Comparison of ENCODE assay signal across 8 cellular contexts in the genomic region with DNA sequence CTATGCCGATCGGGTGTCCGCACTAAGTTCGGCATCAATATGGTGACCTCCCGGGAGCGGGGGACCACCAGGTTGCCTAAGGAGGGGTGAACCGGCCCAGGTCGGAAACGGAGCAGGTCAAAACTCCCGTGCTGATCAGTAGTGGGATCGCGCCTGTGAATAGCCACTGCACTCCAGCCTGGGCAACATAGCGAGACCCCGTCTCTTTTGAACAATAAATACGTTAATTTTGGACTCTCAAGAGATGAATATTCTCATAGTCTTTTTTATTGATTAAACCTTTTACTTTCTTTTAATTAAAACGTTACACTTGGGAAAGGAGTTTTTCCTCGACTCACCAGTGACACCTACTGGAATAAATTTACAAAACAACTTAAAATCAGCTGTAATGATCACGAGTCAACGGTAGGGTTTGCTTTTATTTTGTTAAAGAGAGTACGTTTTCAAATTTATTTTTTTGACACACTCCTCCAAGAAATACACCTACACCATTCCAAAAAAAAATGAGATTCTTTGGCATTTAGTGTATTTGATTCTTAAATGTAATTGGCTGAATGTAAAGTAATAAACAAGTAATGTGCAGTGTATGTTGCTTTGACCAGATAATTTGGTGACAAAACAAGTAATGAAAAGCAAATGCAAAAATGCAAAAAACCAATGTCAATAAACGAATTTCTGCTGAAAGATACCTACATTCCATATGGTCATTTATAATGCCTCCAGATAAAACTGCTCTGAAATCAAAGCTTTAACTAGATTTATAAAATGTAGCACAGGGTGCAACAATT. TPM values are rescaled to one million over a fixed set of nuclear protein-coding genes. Genes with fewer than 3 reads are reported as not detected.
DNase-seq lines count a peak whose midpoint lies in the region; ATAC-seq and TF ChIP-seq lines count a peak whose summit lies in the region.

No MANE protein-coding gene starts in this region.

- no peak for TF ChIP-seq EP300 in esophagus muscularis mucosa (IDR thresholded peaks at IDR 0.05)

- H3K9me3 ChIP-seq in esophagus muscularis mucosa (no peaks in the 10 kb centered on the region), thoracic aorta (no peaks in the 10 kb centered on the region)

- H3K27ac Mint-ChIP-seq in naive B cell, result peak overlapping the region; percentile 96 to 99 (median 99)

- peaks cover 23 to 47% (median 37%) of the 10 kb centered on the region in 3 donors for H3K4me1 Mint-ChIP-seq in naive B cell

- TF ChIP-seq POLR2A in esophagus muscularis mucosa (IDR thresholded peaks at IDR 0.05; ENCODE audit: low read depth), result no peak

- TF ChIP-seq CTCF in esophagus muscularis mucosa (IDR thresholded peaks at IDR 0.05) (peak; percentile 52 to 82 (median 70)), thoracic aorta (IDR thresholded peaks at IDR 0.05) (peak; percentile 76)

- no peaks in the 10 kb centered on the region for H3K27me3 Mint-ChIP-seq in naive B cell

- H3K36me3 Mint-ChIP-seq in naive B cell, result peaks cover 0 to 19% of the 10 kb centered on the region in 2 donors

- peak; percentile 35 for ATAC-seq in GM21360 (IDR thresholded peaks at IDR 0.05; ENCODE audit: unreplicated experiment)
- ATAC-seq in HG03575 (IDR thresholded peaks at IDR 0.05; ENCODE audit: extremely low read depth, insufficient number of reproducible peaks, low FRiP score, unreplicated experiment), result peak; percentile 19
- ATAC-seq in naive B cell (ENCODE audit: low read depth in 2 of 2), result peak; percentile 24 to 25
- ATAC-seq in thoracic aorta (ENCODE audit: insufficient number of reproducible peaks, low FRiP score, low read depth), result peak; percentile 40

- H3K27me3 ChIP-seq in esophagus muscularis mucosa (no peaks in the 10 kb centered on the region), thoracic aorta (replicated peaks; ENCODE audit: insufficient read depth) (no peaks in the 10 kb centered on the region)

- peak; percentile 43 for DNase-seq in D341Med (ENCODE audit: low spot score)
- DNase-seq in NCI-H82 (lab: John Stamatoyannopoulos, UW), result peak; percentile 75
- DNase-seq in activated T-cell treated with anti-CD3 and anti-CD28 coated beads for 1 hour (ENCODE audit: low read depth), result peak; percentile 18
- no peak for DNase-seq in esophagus muscularis mucosa (ENCODE audit: extremely low spot score)
- peak; percentile 72 for DNase-seq in naive B cell
- DNase-seq in thoracic aorta (ENCODE audit: low spot score), result no peak

- intact Hi-C loops in esophagus muscularis mucosa (cut with DNase I), result no loop called here

- H3K4me1 ChIP-seq in esophagus muscularis mucosa, result peaks cover 14 to 43% (median 38%) of the 10 kb centered on the region in 4 donors
- peaks cover 21 to 24% of the 10 kb centered on the region in 2 donors for H3K4me1 ChIP-seq in thoracic aorta (ENCODE audit: control insufficient read depth in 1 of 2, low read depth in 2 of 2)

- H3K4me3 Mint-ChIP-seq in naive B cell, result peak overlapping the region; percentile 90 to 99 (median 98)

- peak overlapping the region; percentile 84 to 95 (median 86) for H3K4me3 ChIP-seq in esophagus muscularis mucosa
- peak overlapping the region; percentile 95 for H3K4me3 ChIP-seq in thoracic aorta

- WGBS in esophagus muscularis mucosa, result 2% methylated on average over 12 of the region's 21 CpGs

- H3K36me3 ChIP-seq in esophagus muscularis mucosa (peaks cover 9 to 28% (median 26%) of the 10 kb centered on the region in 4 donors), thoracic aorta (peaks cover 7% of the 10 kb centered on the region)

- H3K9me3 Mint-ChIP-seq in naive B cell, result peaks cover 0 to 2% (median 0%) of the 10 kb centered on the region in 7 donors

- H3K27ac ChIP-seq in esophagus muscularis mucosa (replicated peaks in 1 of 4) (peak overlapping the region; percentile 86 to 94 (median 90)), thoracic aorta (peak overlapping the region; percentile 89)

RNA-seq across cellular contexts. Expression of a gene that starts 0.7 kb away (rescaled TPM):
- 1,000 to 10,000 TPM in 3 of 4 donors, 100 to 1,000 TPM in 1; 795 to 7,884 (median 5,092) TPM for total RNA-seq in esophagus muscularis mucosa
- 1,000 to 10,000 TPM; 5,522 to 9,273 (median 8,580) TPM for polyA plus RNA-seq in naive B cell (ENCODE audit: low read depth in 6 of 6)
- 1,000 to 10,000 TPM; 2,433 to 4,116 TPM for total RNA-seq in thoracic aorta

RNA-seq across cellular contexts. Expression of a gene that starts 11.9 kb away (rescaled TPM):
- 10 to 100 TPM in 2 of 4 donors, 1 to 10 TPM in 2; 8.6 to 17.8 (median 10.3) TPM for total RNA-seq in esophagus muscularis mucosa
- 10 to 100 TPM in 3 of 6 donors, 1 to 10 TPM in 3; 9.1 to 13.5 (median 10.1) TPM for polyA plus RNA-seq in naive B cell (ENCODE audit: low read depth in 6 of 6)
- 10 to 100 TPM in 1 of 2 donors, 1 to 10 TPM in 1; 4.1 to 21.9 TPM for total RNA-seq in thoracic aorta

RNA-seq across cellular contexts. Expression of a gene that starts 33.6 kb away (rescaled TPM):
- total RNA-seq in esophagus muscularis mucosa, result 100 to 1,000 TPM; 200 to 323 (median 277) TPM
- polyA plus RNA-seq in naive B cell (ENCODE audit: low read depth in 6 of 6), result 100 to 1,000 TPM; 384 to 554 (median 508) TPM
- 100 to 1,000 TPM; 120 to 180 TPM for total RNA-seq in thoracic aorta

RNA-seq across cellular contexts. Expression of a gene that starts 33.7 kb away (rescaled TPM):
- total RNA-seq in esophagus muscularis mucosa, result 10 to 100 TPM; 20.3 to 29.5 (median 24.1) TPM
- 10 to 100 TPM; 27.7 to 33.8 (median 30.0) TPM for polyA plus RNA-seq in naive B cell (ENCODE audit: low read depth in 6 of 6)
- 10 to 100 TPM; 24.0 to 45.9 TPM for total RNA-seq in thoracic aorta

RNA-seq across cellular contexts. Expression of a gene that starts 48.2 kb away (rescaled TPM):
- total RNA-seq in esophagus muscularis mucosa (1 to 10 TPM; 6.5 to 8.8 (median 7.6) TPM), thoracic aorta (1 to 10 TPM; 8.6 to 9.1 TPM)
- polyA plus RNA-seq in naive B cell (ENCODE audit: low read depth in 6 of 6), result 10 to 100 TPM; 16.1 to 28.3 (median 24.8) TPM

Comparison
In these comparisons a context has a peak if more than half of its experiments do, and no peak if none do; other contexts are left out.
1. DNase-seq: peak in D341Med (single experiment), NCI-H82 (single experiment), activated T-cell treated with anti-CD3 and anti-CD28 coated beads for 1 hour (single experiment) and naive B cell (single experiment); none in esophagus muscularis mucosa (single experiment) and thoracic aorta (single experiment).
2. Peak in every context shown above with its lines, with median percentiles within 50 percentile points of each other: ATAC-seq.